2 cellular contexts compared by ENCODE assay signal in the genomic region with DNA sequence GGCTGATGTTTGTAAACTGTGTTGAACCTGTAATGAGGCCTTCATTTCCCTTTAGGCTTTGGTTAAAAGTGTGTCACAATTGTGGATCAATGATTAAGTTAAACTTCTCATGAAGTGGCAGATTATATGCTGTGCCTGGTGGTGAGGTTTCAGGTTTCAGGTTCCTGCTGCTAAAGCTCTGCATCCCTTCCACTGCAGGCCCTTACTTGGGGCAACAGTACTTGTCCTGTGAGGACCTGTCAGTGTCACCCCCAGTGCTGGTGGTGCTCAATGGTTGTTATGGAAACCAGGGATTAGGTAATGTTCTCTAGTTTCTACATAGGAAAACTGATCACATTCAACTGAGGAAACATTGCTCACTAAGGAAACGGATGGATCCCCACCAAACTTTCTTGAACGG.
TF ChIP-seq lines count a peak whose summit lies in the region.

No MANE protein-coding gene starts in this region.

TF ChIP-seq in HEK293, 187 proteins besides CTCF, POLR2A, EP300 and RAD21 (continued from another document):
- TF ChIP-seq, protein P1, sequence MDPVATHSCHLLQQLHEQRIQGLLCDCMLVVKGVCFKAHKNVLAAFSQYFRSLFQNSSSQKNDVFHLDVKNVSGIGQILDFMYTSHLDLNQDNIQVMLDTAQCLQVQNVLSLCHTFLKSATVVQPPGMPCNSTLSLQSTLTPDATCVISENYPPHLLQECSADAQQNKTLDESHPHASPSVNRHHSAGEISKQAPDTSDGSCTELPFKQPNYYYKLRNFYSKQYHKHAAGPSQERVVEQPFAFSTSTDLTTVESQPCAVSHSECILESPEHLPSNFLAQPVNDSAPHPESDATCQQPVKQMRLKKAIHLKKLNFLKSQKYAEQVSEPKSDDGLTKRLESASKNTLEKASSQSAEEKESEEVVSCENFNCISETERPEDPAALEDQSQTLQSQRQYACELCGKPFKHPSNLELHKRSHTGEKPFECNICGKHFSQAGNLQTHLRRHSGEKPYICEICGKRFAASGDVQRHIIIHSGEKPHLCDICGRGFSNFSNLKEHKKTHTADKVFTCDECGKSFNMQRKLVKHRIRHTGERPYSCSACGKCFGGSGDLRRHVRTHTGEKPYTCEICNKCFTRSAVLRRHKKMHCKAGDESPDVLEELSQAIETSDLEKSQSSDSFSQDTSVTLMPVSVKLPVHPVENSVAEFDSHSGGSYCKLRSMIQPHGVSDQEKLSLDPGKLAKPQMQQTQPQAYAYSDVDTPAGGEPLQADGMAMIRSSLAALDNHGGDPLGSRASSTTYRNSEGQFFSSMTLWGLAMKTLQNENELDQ (tag by site-specific recombination; IDR thresholded peaks at IDR 0.05; ENCODE audit: low read depth) = no peak
- TF ChIP-seq ZNF335 (tag by site-specific recombination; conservative IDR thresholded peaks at IDR 0.05) (0 out of 2 replicates have a peak, but pooled peaks have one; percentile 26), ZNF211 (tag by site-specific recombination; IDR thresholded peaks at IDR 0.05; ENCODE audit: low read depth) (no peak), SP7 (tag by site-specific recombination; IDR thresholded peaks at IDR 0.05) (no peak), ZNF768 (tag by site-specific recombination; IDR thresholded peaks at IDR 0.05) (no peak), GLIS1 (tag by site-specific recombination; IDR thresholded peaks at IDR 0.05) (no peak), ZBTB17 (tag by site-specific recombination; IDR thresholded peaks at IDR 0.05) (peak; percentile 50), FEZF1 (tag by site-specific recombination; IDR thresholded peaks at IDR 0.05) (no peak)
- TF ChIP-seq, protein P2, sequence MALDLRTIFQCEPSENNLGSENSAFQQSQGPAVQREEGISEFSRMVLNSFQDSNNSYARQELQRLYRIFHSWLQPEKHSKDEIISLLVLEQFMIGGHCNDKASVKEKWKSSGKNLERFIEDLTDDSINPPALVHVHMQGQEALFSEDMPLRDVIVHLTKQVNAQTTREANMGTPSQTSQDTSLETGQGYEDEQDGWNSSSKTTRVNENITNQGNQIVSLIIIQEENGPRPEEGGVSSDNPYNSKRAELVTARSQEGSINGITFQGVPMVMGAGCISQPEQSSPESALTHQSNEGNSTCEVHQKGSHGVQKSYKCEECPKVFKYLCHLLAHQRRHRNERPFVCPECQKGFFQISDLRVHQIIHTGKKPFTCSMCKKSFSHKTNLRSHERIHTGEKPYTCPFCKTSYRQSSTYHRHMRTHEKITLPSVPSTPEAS (tag by site-specific recombination; IDR thresholded peaks at IDR 0.05) = no peak
- TF ChIP-seq, protein P3, sequence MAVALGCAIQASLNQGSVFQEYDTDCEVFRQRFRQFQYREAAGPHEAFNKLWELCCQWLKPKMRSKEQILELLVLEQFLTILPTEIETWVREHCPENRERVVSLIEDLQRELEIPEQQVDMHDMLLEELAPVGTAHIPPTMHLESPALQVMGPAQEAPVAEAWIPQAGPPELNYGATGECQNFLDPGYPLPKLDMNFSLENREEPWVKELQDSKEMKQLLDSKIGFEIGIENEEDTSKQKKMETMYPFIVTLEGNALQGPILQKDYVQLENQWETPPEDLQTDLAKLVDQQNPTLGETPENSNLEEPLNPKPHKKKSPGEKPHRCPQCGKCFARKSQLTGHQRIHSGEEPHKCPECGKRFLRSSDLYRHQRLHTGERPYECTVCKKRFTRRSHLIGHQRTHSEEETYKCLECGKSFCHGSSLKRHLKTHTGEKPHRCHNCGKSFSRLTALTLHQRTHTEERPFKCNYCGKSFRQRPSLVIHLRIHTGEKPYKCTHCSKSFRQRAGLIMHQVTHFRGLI (tag by site-specific recombination; IDR thresholded peaks at IDR 0.05) = no peak

TF ChIP-seq in WTC11, 78 proteins besides CTCF, POLR2A, EP300 and RAD21 (continued from another document):
- TF ChIP-seq, protein P4, sequence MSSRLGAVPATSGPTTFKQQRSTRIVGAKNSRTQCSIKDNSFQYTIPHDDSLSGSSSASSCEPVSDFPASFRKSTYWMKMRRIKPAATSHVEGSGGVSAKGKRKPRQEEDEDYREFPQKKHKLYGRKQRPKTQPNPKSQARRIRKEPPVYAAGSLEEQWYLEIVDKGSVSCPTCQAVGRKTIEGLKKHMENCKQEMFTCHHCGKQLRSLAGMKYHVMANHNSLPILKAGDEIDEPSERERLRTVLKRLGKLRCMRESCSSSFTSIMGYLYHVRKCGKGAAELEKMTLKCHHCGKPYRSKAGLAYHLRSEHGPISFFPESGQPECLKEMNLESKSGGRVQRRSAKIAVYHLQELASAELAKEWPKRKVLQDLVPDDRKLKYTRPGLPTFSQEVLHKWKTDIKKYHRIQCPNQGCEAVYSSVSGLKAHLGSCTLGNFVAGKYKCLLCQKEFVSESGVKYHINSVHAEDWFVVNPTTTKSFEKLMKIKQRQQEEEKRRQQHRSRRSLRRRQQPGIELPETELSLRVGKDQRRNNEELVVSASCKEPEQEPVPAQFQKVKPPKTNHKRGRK (CRISPR knock-in tag; IDR thresholded peaks at IDR 0.05; ENCODE audit: borderline replicate concordance) = no peak
- TF ChIP-seq TP53 (CRISPR knock-in tag; IDR thresholded peaks at IDR 0.05) (no peak), NFE2L1 (CRISPR knock-in tag; IDR thresholded peaks at IDR 0.05) (no peak), HMGA2 (CRISPR knock-in tag; IDR thresholded peaks at IDR 0.05) (no peak), CBFB (CRISPR knock-in tag; IDR thresholded peaks at IDR 0.05; ENCODE audit: low read depth) (no peak), SMAD3 (CRISPR knock-in tag; IDR thresholded peaks at IDR 0.05; ENCODE audit: borderline replicate concordance) (no peak), TEAD1 (CRISPR knock-in tag; IDR thresholded peaks at IDR 0.05) (no peak)
- TF ChIP-seq, protein P5, sequence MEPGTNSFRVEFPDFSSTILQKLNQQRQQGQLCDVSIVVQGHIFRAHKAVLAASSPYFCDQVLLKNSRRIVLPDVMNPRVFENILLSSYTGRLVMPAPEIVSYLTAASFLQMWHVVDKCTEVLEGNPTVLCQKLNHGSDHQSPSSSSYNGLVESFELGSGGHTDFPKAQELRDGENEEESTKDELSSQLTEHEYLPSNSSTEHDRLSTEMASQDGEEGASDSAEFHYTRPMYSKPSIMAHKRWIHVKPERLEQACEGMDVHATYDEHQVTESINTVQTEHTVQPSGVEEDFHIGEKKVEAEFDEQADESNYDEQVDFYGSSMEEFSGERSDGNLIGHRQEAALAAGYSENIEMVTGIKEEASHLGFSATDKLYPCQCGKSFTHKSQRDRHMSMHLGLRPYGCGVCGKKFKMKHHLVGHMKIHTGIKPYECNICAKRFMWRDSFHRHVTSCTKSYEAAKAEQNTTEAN (CRISPR knock-in tag; IDR thresholded peaks at IDR 0.05) = no peak
